In the genomic region with DNA sequence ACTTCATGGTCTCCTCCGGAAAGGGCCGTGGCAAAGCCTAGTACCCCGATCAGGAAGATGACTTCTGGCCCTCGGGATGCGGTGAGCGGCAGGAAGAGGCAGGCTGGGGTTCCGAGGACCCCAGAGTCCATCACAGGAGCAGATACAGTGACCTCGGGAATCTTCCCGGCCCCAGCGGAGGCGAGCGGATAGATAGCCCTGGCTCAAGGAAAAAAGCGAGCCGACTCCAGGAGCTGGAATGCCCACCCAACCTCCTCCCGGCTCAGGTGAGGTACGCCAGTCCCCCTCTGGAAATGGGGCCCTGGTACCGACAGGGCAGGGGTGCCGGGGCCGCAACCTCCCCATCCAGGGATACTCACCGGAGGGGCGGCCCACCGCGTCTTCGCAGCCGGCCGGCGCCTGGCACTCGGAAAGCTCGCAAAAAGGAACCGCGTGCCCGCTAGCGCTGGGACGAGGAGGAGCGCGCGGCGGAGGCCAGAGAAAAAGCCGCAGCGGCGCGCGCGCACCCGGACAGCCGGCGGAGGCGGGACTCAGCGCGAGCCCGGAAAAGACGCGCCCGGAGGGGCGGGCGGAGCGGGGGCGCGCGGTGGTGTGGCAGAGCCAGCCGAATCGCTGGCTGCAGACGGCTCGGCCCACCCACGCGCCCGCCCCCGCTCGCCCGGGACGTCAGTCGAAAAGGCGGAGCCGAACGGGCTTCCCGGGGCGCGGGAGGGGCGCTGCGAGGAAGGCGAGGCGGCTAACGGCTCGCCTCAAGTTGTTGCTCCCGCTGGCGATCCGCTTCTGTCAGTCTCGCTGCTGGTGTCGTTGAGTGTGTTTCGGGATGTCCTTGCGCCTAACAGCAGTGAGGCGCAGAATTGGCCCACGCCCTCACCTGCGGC, we compare ENCODE assay signal across 8 cellular contexts. TPM values are rescaled to one million over a fixed set of nuclear protein-coding genes. Genes with fewer than 3 reads are reported as not detected.
DNase-seq lines count a peak whose midpoint lies in the region; ATAC-seq, FAIRE-seq and TF ChIP-seq lines count a peak whose summit lies in the region.

Gene ACSL4 (minus strand): TSS at position 478 of the 878 bp plus-strand sequence. CDS start 49,894 bp downstream, outside the sequence.

- FAIRE-seq in pancreas (lab: Jason Lieb, UNC) = no peak

- H3K4me3 ChIP-seq in GM08714 (ENCODE audit: low read length) (peak within 1 kb of the TSS; percentile 84), pancreas (peak within 1 kb of the TSS; percentile 37 to 66 (median 48)), thymus (ENCODE audit: low read length) (peak within 1 kb of the TSS; percentile 72)

- H3K4me1 ChIP-seq in pancreas (peaks cover 0 to under 1% (median 0%) of the 10 kb centered on the region in 3 donors), thymus (ENCODE audit: control insufficient read depth, insufficient read depth, low read length) (no peaks in the 10 kb centered on the region)

- H3K27me3 Mint-ChIP-seq in activated naive CD8-positive, alpha-beta T cell treated with anti-CD3 and anti-CD28 coated beads, Interleukin-2, amount 10 ng/mL, durations not matched to agents 7 days and 5 days = no peaks in the 10 kb centered on the region

- peak; percentile 85 for ATAC-seq in HG02588 (IDR thresholded peaks at IDR 0.05; ENCODE audit: unreplicated experiment)
- ATAC-seq in activated naive CD8-positive, alpha-beta T cell treated with anti-CD3 and anti-CD28 coated beads, Interleukin-2, amount 10 ng/mL, durations not matched to agents 7 days and 5 days (ENCODE audit: low read depth) = peak; percentile 92
- peak; percentile 98 to 99 (median 99) for ATAC-seq in pancreas

- H3K27me3 ChIP-seq in pancreas = no peaks in the 10 kb centered on the region
- no peaks in the 10 kb centered on the region for H3K27me3 ChIP-seq in thymus (ENCODE audit: control insufficient read depth, insufficient read depth)

- POLR2A ChIA-PET in activated naive CD8-positive, alpha-beta T cell treated with anti-CD3 and anti-CD28 coated beads, Interleukin-2, amount 10 ng/mL, durations not matched to agents 7 days and 5 days (lab: Charles Lee) = interaction anchor here (0.6 to 1.1 kb wide), 2 partner anchors 21 to 122 kb away, joined by 3 to 4 read pairs; no protein-coding TSS in a partner anchor

- TF ChIP-seq CTCF in pancreas (IDR thresholded peaks at IDR 0.05) = no peak

- 0 to 38% methylated on average over 81 to 94 of the region's 94 CpGs for WGBS in pancreas, 2 donors
- under 1% methylated on average over 94 of the region's 94 CpGs for WGBS in thymus

- H3K4me3 Mint-ChIP-seq in activated naive CD8-positive, alpha-beta T cell treated with anti-CD3 and anti-CD28 coated beads, Interleukin-2, amount 10 ng/mL, durations not matched to agents 7 days and 5 days = peak within 1 kb of the TSS; percentile 97

- H3K9me3 Mint-ChIP-seq in activated naive CD8-positive, alpha-beta T cell treated with anti-CD3 and anti-CD28 coated beads, Interleukin-2, amount 10 ng/mL, durations not matched to agents 7 days and 5 days = no peaks in the 10 kb centered on the region

- intact Hi-C loops in head of caudate nucleus (cut with DNase I) (no loop called here), pancreas (cut with DNase I) (no loop called here)

- peaks cover 14% of the 10 kb centered on the region for H3K36me3 Mint-ChIP-seq in activated naive CD8-positive, alpha-beta T cell treated with anti-CD3 and anti-CD28 coated beads, Interleukin-2, amount 10 ng/mL, durations not matched to agents 7 days and 5 days

- H3K27ac ChIP-seq in pancreas (peak within 1 kb of the TSS in 3 of 4 donors; percentile 36 to 75 (median 67)), thymus (ENCODE audit: low read depth) (peak within 1 kb of the TSS; percentile 91)

- H3K36me3 ChIP-seq in pancreas (no peaks in the 10 kb centered on the region), thymus (ENCODE audit: control insufficient read depth, insufficient read depth) (no peaks in the 10 kb centered on the region)

- peaks cover 19% of the 10 kb centered on the region for H3K4me1 Mint-ChIP-seq in activated naive CD8-positive, alpha-beta T cell treated with anti-CD3 and anti-CD28 coated beads, Interleukin-2, amount 10 ng/mL, durations not matched to agents 7 days and 5 days

- H3K9me3 ChIP-seq in pancreas = no peaks in the 10 kb centered on the region
- no peaks in the 10 kb centered on the region for H3K9me3 ChIP-seq in thymus (ENCODE audit: control insufficient read depth)

- DNase-seq in NCI-H1105 (lab: John Stamatoyannopoulos, UW) (peak; percentile 69), SW 1271 (lab: John Stamatoyannopoulos, UW) (peak; percentile 2 to 39), head of caudate nucleus (peak; percentile 62 to 94 (median 86)), pancreas (peak; percentile 84 to 92 (median 87))
- peak; percentile 88 for DNase-seq in activated naive CD8-positive, alpha-beta T cell treated with anti-CD3 and anti-CD28 coated beads, Interleukin-2, amount 10 ng/mL, durations not matched to agents 7 days and 5 days

- H3K27ac Mint-ChIP-seq in activated naive CD8-positive, alpha-beta T cell treated with anti-CD3 and anti-CD28 coated beads, Interleukin-2, amount 10 ng/mL, durations not matched to agents 7 days and 5 days = peak within 1 kb of the TSS; percentile 99

RNA-seq across cellular contexts. Expression of gene ACSL4, which starts in this region (rescaled TPM):
- total RNA-seq in activated naive CD8-positive, alpha-beta T cell treated with anti-CD3 and anti-CD28 coated beads, Interleukin-2, amount 10 ng/mL, durations not matched to agents 7 days and 5 days = 10 to 100 TPM; 34.3 to 44.3 TPM
- 10 to 100 TPM in 3 of 6 donors, 1 to 10 TPM in 3; 8.2 to 23.7 (median 11.3) TPM for total RNA-seq in pancreas
- polyA plus RNA-seq in pancreas (1 to 10 TPM; 4.0 to 8.4 TPM), thymus (29.7 TPM)

Comparison
In these comparisons a context has a peak if more than half of its experiments do, and no peak if none do; other contexts are left out.
1. Peak in every context shown above with its lines: DNase-seq, ATAC-seq, H3K4me3 ChIP-seq and H3K27ac ChIP-seq.
2. DNase-seq: peak in every context shown above with its lines; median percentile 88 in activated naive CD8-positive, alpha-beta T cell treated with anti-CD3 and anti-CD28 coated beads, Interleukin-2, amount 10 ng/mL, durations not matched to agents 7 days and 5 days; 87 in pancreas; 86 in head of caudate nucleus; 69 in NCI-H1105; 20 in SW 1271.